In the genomic region with DNA sequence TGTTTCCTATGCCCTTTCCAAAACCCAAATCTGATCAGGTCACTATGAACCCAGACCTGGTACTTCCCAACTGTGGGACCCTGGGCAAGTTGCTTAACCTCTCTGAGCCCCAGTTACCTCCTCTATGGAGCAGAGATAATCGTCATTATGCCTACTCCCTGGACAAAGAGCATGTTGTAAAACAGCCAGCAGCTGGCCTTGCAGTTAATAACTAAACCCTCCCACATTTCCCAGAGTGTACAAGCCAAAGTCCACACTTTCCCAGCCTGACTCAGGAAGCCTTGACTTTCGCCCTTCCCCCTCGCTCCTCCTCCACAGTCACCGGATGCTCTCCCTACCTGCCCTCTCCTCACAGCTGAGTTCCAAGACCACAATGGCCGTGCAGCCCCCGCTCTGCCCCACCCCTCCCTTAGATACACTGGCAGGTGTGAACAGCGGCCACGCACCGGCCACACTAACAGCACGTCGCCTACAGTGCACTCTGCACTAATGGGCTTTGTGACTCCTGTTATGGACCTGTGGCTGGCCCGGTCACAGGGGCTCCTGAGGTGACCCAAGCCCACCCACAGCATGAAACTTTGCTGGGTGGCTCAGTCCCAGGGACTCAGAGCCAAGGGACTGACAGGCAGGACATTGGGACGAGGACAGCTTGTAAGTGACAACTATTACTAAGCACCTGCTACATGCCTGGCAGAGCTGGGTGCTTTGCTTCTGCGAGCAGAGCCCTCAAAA, we compare ENCODE assay signal across 9 cellular contexts. TPM values are rescaled to one million over a fixed set of nuclear protein-coding genes. Genes with fewer than 3 reads are reported as not detected.
DNase-seq lines count a peak whose midpoint lies in the region; ATAC-seq, FAIRE-seq and TF ChIP-seq lines count a peak whose summit lies in the region.
"Had no signal": no experiment of that assay in that cellular context is flagged by ENCODE, and none has a peak within 500 bp of the region (broad histone marks: within the 10 kb centered on the region; RNA-seq: fewer than 3 reads in every experiment).

No MANE protein-coding gene starts in this region.

- no peak for ATAC-seq in HG02870 (IDR thresholded peaks at IDR 0.05; ENCODE audit: unreplicated experiment)

- H3K27me3 Mint-ChIP-seq in CD8-positive, alpha-beta memory T cell: peaks cover 1 to 16% of the 10 kb centered on the region in 2 donors

- H3K27ac Mint-ChIP-seq in CD8-positive, alpha-beta memory T cell: peak overlapping the region in 2 of 8 donors; percentile 6 to 49
- H3K27ac Mint-ChIP-seq: T-helper 1 cell treated with Interleukin-12 subunit alpha and Interleukin-12 subunit beta and Interleukin-4 antibody, amounts not matched to agents 30 μg/mL and 1 μg/mL, for 36 hours had no signal

- H3K36me3 ChIP-seq in mesodermal cell (ENCODE audit: control insufficient read depth, insufficient read depth, low read length): peaks cover 14% of the 10 kb centered on the region
- H3K36me3 ChIP-seq in CD8-positive, alpha-beta memory T cell (ENCODE audit: insufficient read depth, low read length): no peaks in the 10 kb centered on the region

- no peaks in the 10 kb centered on the region for H3K36me3 Mint-ChIP-seq in CD8-positive, alpha-beta memory T cell

- peaks cover 10 to 28% (median 13%) of the 10 kb centered on the region in 3 donors for H3K4me1 Mint-ChIP-seq in CD8-positive, alpha-beta memory T cell

- H3K4me3 Mint-ChIP-seq in CD8-positive, alpha-beta memory T cell: no peak overlapping the region
- H3K4me3 Mint-ChIP-seq: T-helper 1 cell treated with Interleukin-12 subunit alpha and Interleukin-12 subunit beta and Interleukin-4 antibody, amounts not matched to agents 30 μg/mL and 1 μg/mL, for 36 hours had no signal

- WGBS in mesodermal cell (ENCODE audit: insufficient coverage in 2 of 2), 2 experiments: 74 to 76% methylated on average over 11 to 12 of the region's 14 CpGs

- no peak overlapping the region for H3K4me3 ChIP-seq in AG04450 (ENCODE audit: low read depth, low read length)
- no peak overlapping the region for H3K4me3 ChIP-seq in LNCaP clone FGC (ENCODE audit: low read depth, low read length)
- H3K4me3 ChIP-seq in mesodermal cell (ENCODE audit: extremely low read depth, insufficient read depth, low read length, poor library complexity, severe bottlenecking): no peak overlapping the region
- no peak overlapping the region for H3K4me3 ChIP-seq in CD8-positive, alpha-beta memory T cell (ENCODE audit: low read length)

- FAIRE-seq in colon (lab: Jason Lieb, UNC): peak; percentile 65

- H3K27ac ChIP-seq in AG04450 (ENCODE audit: low read depth, low read length) (peak overlapping the region; percentile 49), mesodermal cell (ENCODE audit: low read depth, low read length, severe bottlenecking) (peak overlapping the region; percentile 10)
- no peak overlapping the region for H3K27ac ChIP-seq in CD8-positive, alpha-beta memory T cell (ENCODE audit: low read depth, low read length)

- CTCF ChIA-PET in AG04450 (lab: Charles Lee): no interaction called here
- CTCF ChIA-PET in CD8-positive, alpha-beta memory T cell (lab: Charles Lee): no interaction called here

- peaks cover 28% of the 10 kb centered on the region for H3K4me1 ChIP-seq in mesodermal cell (ENCODE audit: control insufficient read depth, insufficient read depth, low read length, poor library complexity, severe bottlenecking)
- peaks cover 20% of the 10 kb centered on the region for H3K4me1 ChIP-seq in CD8-positive, alpha-beta memory T cell (ENCODE audit: insufficient read depth, low read length)

- POLR2A ChIA-PET in AG04450 (lab: Yijun Ruan, JAX): interaction anchor here (0.7 kb wide), 1 partner anchor 48 kb away, joined by 3 read pairs; no protein-coding TSS in a partner anchor
- POLR2A ChIA-PET in CD8-positive, alpha-beta memory T cell (lab: Charles Lee): no interaction called here

- H3K9me3 Mint-ChIP-seq in CD8-positive, alpha-beta memory T cell: no peaks in the 10 kb centered on the region
- H3K9me3 Mint-ChIP-seq: T-helper 1 cell treated with Interleukin-12 subunit alpha and Interleukin-12 subunit beta and Interleukin-4 antibody, amounts not matched to agents 30 μg/mL and 1 μg/mL, for 36 hours had no signal

- DNase-seq in AG04450 (ENCODE audit: low read depth, low spot score): peak; percentile 59
- DNase-seq in LNCaP clone FGC (ENCODE audit: low read depth): peak; percentile 90
- DNase-seq in NOMO-1 treated with DMSO at 0.1 percent for 48 hours (lab: John Stamatoyannopoulos, UW; ENCODE audit: unreplicated experiment): no peak
- no peak for DNase-seq in CD1c-positive myeloid dendritic cell (ENCODE audit: extremely low spot score)
- no peak for DNase-seq in CD8-positive, alpha-beta memory T cell

- no peaks in the 10 kb centered on the region for H3K27me3 ChIP-seq in AG04450 (ENCODE audit: control insufficient read depth, insufficient read depth, low read length)
- H3K27me3 ChIP-seq in CD8-positive, alpha-beta memory T cell (ENCODE audit: insufficient read depth, low read length, poor library complexity, severe bottlenecking): no peaks in the 10 kb centered on the region

- TF ChIP-seq CTCF in AG04450 (IDR thresholded peaks at IDR 0.05; ENCODE audit: low read depth, low read length) (no peak), LNCaP clone FGC (IDR thresholded peaks at IDR 0.05; ENCODE audit: control insufficient read depth, extremely low read depth, insufficient read depth) (no peak)

- H3K9me3 ChIP-seq in AG04450 (ENCODE audit: control insufficient read depth, insufficient read depth, low read length): no peaks in the 10 kb centered on the region; the same call in 1 of the 2 replicates
- H3K9me3 ChIP-seq in mesodermal cell (ENCODE audit: control insufficient read depth, low read length): no peaks in the 10 kb centered on the region
- H3K9me3 ChIP-seq in CD8-positive, alpha-beta memory T cell (ENCODE audit: low read length): no peaks in the 10 kb centered on the region

RNA-seq across cellular contexts. Expression of gene MFNG, which starts 15.6 kb away (rescaled TPM):
- polyA plus RNA-seq in AG04450 (2011; rRNA removed): 0.04 and 0.06 TPM in 2 replicates
- not detected in 2 replicates for polyA minus RNA-seq in AG04450 (2011; rRNA and poly(A)+ RNA removed)
- 1.4 TPM for polyA plus RNA-seq in mesodermal cell (2013, experiment 1 of 2)
- polyA plus RNA-seq in mesodermal cell (2013, experiment 2 of 2): 0.76 TPM
- 100 to 1,000 TPM; 162 to 171 TPM for total RNA-seq in CD8-positive, alpha-beta memory T cell
- 323 TPM for polyA plus RNA-seq in CD8-positive, alpha-beta memory T cell

RNA-seq across cellular contexts. Expression of gene CARD10, which starts 17.4 kb away (rescaled TPM):
- polyA plus RNA-seq in AG04450 (2011; rRNA removed): 5.8 and 9.6 TPM in 2 replicates
- polyA minus RNA-seq in AG04450 (2011; rRNA and poly(A)+ RNA removed): 8.6 and 10.7 TPM in 2 replicates
- 9.3 TPM for polyA plus RNA-seq in mesodermal cell (2013, experiment 1 of 2)
- 7.5 TPM for polyA plus RNA-seq in mesodermal cell (2013, experiment 2 of 2)
- under 1 TPM; 0.29 to 0.31 TPM for total RNA-seq in CD8-positive, alpha-beta memory T cell
- 1.0 TPM for polyA plus RNA-seq in CD8-positive, alpha-beta memory T cell

RNA-seq across cellular contexts. Expression of gene CDC42EP1, which starts 58.5 kb away (rescaled TPM):
- 13.0 and 18.4 TPM in 2 replicates for polyA plus RNA-seq in AG04450 (2011; rRNA removed)
- 11.3 and 11.8 TPM in 2 replicates for polyA minus RNA-seq in AG04450 (2011; rRNA and poly(A)+ RNA removed)
- polyA plus RNA-seq in mesodermal cell (2013, experiment 1 of 2): 82.1 TPM
- 64.8 TPM for polyA plus RNA-seq in mesodermal cell (2013, experiment 2 of 2)
- total RNA-seq in CD8-positive, alpha-beta memory T cell: under 1 TPM; 0.13 to 0.31 TPM
- not detected for polyA plus RNA-seq in CD8-positive, alpha-beta memory T cell

Comparison
In these comparisons a context has a peak if more than half of its experiments do, and no peak if none do; other contexts are left out.
1. DNase-seq: peak in AG04450 (single experiment) and LNCaP clone FGC (single experiment); none in NOMO-1 treated with DMSO at 0.1 percent for 48 hours (single experiment), CD1c-positive myeloid dendritic cell (single experiment) and CD8-positive, alpha-beta memory T cell (0 of 5).
2. RNA of gene MFNG, which starts 15.6 kb away (polyA plus RNA-seq): 323 TPM in CD8-positive, alpha-beta memory T cell (single experiment); 0.04 to 0.06 TPM in AG04450; every median in the first group is over 100 times any median in the second.
3. RNA of gene CDC42EP1, which starts 58.5 kb away (polyA plus RNA-seq): 13.0 to 18.4 TPM in AG04450; not detected in CD8-positive, alpha-beta memory T cell (single experiment); every median in the first group is over 10 times any median in the second.